Comparison of ENCODE assay signal across 1 cellular context in the genomic region with DNA sequence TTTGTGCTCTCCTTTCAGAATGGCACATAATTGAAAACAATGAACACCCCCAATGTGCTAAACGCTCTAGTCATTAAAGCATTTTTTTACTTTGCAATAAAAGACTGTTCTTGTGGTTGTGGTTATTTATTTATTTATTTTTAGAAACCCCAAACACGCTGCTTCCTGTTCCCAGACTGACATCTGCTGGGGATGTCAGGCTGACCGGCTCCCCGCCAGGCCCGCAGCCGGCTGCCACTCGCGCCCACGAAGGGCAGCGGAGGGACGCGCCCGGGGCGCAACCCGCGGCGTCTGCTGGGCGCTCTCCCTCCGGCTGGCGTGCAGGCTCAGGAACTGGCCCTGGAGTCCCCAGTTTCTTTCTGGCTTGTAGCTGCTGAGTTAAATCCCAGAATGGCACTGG.
TF ChIP-seq lines count a peak whose summit lies in the region.

No MANE protein-coding gene starts in this region.

TF ChIP-seq in GM23338, 12 proteins besides CTCF, POLR2A, EP300 and RAD21 (continued from another document):
- TF ChIP-seq EZH2phosphoT487 (IDR thresholded peaks at IDR 0.05; ENCODE audit: unreplicated experiment) (no peak), POLR2AphosphoS5 (IDR thresholded peaks at IDR 0.05; ENCODE audit: low read depth) (no peak)
TF ChIP-seq in GM23338: peak in this region for 0.
